Comparison of ENCODE assay signal across 9 cellular contexts in the genomic region with DNA sequence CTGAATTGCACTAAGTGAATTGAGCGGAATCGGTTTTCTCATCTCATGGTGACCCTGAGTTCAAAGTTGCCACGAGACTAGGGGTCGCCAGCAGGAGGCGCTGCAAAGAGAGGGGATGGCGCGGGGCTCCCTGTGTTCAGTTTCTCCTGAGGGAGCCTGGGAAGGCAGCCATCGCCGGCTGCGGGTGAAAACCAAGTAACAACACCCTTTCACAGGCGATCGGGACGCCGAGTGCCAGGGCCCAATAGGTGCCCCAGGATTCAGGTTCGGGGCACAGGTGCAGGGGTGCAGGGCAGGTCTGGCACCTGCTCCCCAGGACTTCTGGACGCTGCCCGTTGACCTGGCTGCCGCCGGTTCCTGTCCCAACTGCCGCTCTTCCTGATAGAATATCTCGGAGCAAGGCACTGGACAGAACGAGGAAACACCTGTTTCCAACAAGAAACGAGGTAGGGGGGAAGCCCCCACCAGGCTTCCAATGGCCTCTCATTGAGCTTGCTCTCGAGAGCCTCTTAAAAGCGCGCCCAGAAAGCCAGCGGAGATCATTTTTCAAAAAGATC. TPM values are rescaled to one million over a fixed set of nuclear protein-coding genes. Genes with fewer than 3 reads are reported as not detected.
DNase-seq lines count a peak whose midpoint lies in the region; ATAC-seq and TF ChIP-seq lines count a peak whose summit lies in the region.
"Had no signal": no experiment of that assay in that cellular context is flagged by ENCODE, and none has a peak within 500 bp of the region (broad histone marks: within the 10 kb centered on the region; RNA-seq: fewer than 3 reads in every experiment).

No MANE protein-coding gene starts in this region.

- no peak overlapping the region for H3K4me2 ChIP-seq in SK-N-SH

- H3K27me3 ChIP-seq in SK-N-SH (ENCODE audit: insufficient read depth) (peaks cover 13% of the 10 kb centered on the region; the same call in 1 of the 2 replicates), brain microvascular endothelial cell (replicated peaks) (no peaks in the 10 kb centered on the region), testis (no peaks in the 10 kb centered on the region)

- WGBS in SK-N-SH (ENCODE audit: low lambda C conversion rate): 49% methylated on average over 11 of the region's 27 CpGs
- WGBS in testis, 2 donors: 0 to 2% methylated on average over 5 to 13 of the region's 27 CpGs

- no peaks in the 10 kb centered on the region for H3K79me2 ChIP-seq in SK-N-SH (ENCODE audit: insufficient read depth)

- TF ChIP-seq CTCF in SK-N-SH (IDR thresholded peaks at IDR 0.05): peak; percentile 27; the same call in 1 of the 2 replicates
- TF ChIP-seq CTCF in brain microvascular endothelial cell (IDR thresholded peaks at IDR 0.05; ENCODE audit: low read depth, low read length, missing control alignments): peak; percentile 60
- peak in 2 of 3 experiments; percentile 9 to 18 for TF ChIP-seq CTCF in testis (IDR thresholded peaks at IDR 0.05)

- DNase-seq in SK-N-SH: no peak
- no peak for DNase-seq in brain microvascular endothelial cell
- DNase-seq in left lobe of liver (ENCODE audit: low spot score): no peak
- DNase-seq in testis: peak; percentile 27
- DNase-seq in HuH-7.5 (ENCODE audit: low spot score): no peak
- DNase-seq in HCEC 1CT: no peak

- CTCF ChIA-PET in SK-N-SH (lab: Yijun Ruan, JAX): interaction anchor here (1.7 kb wide), 1 partner anchor 13 kb away, joined by 4 read pairs; no protein-coding TSS in a partner anchor

- H4K20me1 ChIP-seq in SK-N-SH (ENCODE audit: insufficient read depth): no peaks in the 10 kb centered on the region

- ATAC-seq in SK-N-SH treated with all-trans-retinoic acid at 6 μM for 48 hours (no peak), left lobe of liver (peak; percentile 62), GM18520 (IDR thresholded peaks at IDR 0.05; ENCODE audit: unreplicated experiment) (no peak)

- H2AFZ ChIP-seq in SK-N-SH (ENCODE audit: low read depth): no peak overlapping the region

- peaks cover 0 to 10% of the 10 kb centered on the region in 2 experiments; a peak in 3 of 4 replicates for H3K4me1 ChIP-seq in SK-N-SH (ENCODE audit: control insufficient read depth in 1 of 2, insufficient read depth in 2 of 2, low read depth in 1 of 2, low read length in 1 of 2)
- no peaks in the 10 kb centered on the region for H3K4me1 ChIP-seq in testis

- intact Hi-C loops in testis (cut with DNase I; ENCODE audit: low total_unique reads): no loop called here

- no peaks in the 10 kb centered on the region for H3K9me3 ChIP-seq in SK-N-SH
- no peaks in the 10 kb centered on the region for H3K9me3 ChIP-seq in testis

- TF ChIP-seq POLR2A in testis (IDR thresholded peaks at IDR 0.05): no peak

- H3K4me3 ChIP-seq in SK-N-SH (ENCODE audit: low read depth in 2 of 2, low read length in 1 of 2): no peak overlapping the region
- H3K4me3 ChIP-seq in brain microvascular endothelial cell (ENCODE audit: low read depth, low read length): peak overlapping the region; percentile 40
- peak overlapping the region; percentile 6 to 13 for H3K4me3 ChIP-seq in testis

- TF ChIP-seq RAD21 in SK-N-SH (IDR thresholded peaks at IDR 0.05; ENCODE audit: low read length): no peak

- H3F3A ChIP-seq in SK-N-SH (replicated peaks; ENCODE audit: insufficient read depth): peaks cover 11% of the 10 kb centered on the region

- TF ChIP-seq EP300 in SK-N-SH (IDR thresholded peaks at IDR 0.05; ENCODE audit: borderline replicate concordance in 1 of 2, low read depth in 1 of 2, low read length in 1 of 2): no peak

- no peak overlapping the region for H3K9ac ChIP-seq in SK-N-SH

- H3K36me3 ChIP-seq in SK-N-SH (replicated peaks in 1 of 2; ENCODE audit: control insufficient read depth in 1 of 2, insufficient read depth in 2 of 2, low read length in 1 of 2) (no peaks in the 10 kb centered on the region), brain microvascular endothelial cell (replicated peaks) (no peaks in the 10 kb centered on the region), testis (ENCODE audit: low read depth, missing control alignments) (no peaks in the 10 kb centered on the region)

- no peaks in the 10 kb centered on the region for H3K9me2 ChIP-seq in SK-N-SH

- POLR2A ChIA-PET in SK-N-SH (lab: Yijun Ruan, JAX): no interaction called here

- in situ Hi-C loops in brain microvascular endothelial cell (cut with HindIII; ENCODE audit: low pct_ligation_motif_present, low sequenced_read_pairs): no loop called here

- H3K27ac ChIP-seq in SK-N-SH (ENCODE audit: low read depth in 2 of 2, low read length in 1 of 2) (no peak overlapping the region), brain microvascular endothelial cell (no peak overlapping the region), testis (no peak overlapping the region)

TF ChIP-seq in SK-N-SH, 30 proteins besides CTCF, POLR2A, EP300 and RAD21 (continues in another document):
- TF ChIP-seq, protein P1, sequence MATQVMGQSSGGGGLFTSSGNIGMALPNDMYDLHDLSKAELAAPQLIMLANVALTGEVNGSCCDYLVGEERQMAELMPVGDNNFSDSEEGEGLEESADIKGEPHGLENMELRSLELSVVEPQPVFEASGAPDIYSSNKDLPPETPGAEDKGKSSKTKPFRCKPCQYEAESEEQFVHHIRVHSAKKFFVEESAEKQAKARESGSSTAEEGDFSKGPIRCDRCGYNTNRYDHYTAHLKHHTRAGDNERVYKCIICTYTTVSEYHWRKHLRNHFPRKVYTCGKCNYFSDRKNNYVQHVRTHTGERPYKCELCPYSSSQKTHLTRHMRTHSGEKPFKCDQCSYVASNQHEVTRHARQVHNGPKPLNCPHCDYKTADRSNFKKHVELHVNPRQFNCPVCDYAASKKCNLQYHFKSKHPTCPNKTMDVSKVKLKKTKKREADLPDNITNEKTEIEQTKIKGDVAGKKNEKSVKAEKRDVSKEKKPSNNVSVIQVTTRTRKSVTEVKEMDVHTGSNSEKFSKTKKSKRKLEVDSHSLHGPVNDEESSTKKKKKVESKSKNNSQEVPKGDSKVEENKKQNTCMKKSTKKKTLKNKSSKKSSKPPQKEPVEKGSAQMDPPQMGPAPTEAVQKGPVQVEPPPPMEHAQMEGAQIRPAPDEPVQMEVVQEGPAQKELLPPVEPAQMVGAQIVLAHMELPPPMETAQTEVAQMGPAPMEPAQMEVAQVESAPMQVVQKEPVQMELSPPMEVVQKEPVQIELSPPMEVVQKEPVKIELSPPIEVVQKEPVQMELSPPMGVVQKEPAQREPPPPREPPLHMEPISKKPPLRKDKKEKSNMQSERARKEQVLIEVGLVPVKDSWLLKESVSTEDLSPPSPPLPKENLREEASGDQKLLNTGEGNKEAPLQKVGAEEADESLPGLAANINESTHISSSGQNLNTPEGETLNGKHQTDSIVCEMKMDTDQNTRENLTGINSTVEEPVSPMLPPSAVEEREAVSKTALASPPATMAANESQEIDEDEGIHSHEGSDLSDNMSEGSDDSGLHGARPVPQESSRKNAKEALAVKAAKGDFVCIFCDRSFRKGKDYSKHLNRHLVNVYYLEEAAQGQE (IDR thresholded peaks at IDR 0.05; ENCODE audit: low read depth, low read length): no peak
- TF ChIP-seq, protein P2, sequence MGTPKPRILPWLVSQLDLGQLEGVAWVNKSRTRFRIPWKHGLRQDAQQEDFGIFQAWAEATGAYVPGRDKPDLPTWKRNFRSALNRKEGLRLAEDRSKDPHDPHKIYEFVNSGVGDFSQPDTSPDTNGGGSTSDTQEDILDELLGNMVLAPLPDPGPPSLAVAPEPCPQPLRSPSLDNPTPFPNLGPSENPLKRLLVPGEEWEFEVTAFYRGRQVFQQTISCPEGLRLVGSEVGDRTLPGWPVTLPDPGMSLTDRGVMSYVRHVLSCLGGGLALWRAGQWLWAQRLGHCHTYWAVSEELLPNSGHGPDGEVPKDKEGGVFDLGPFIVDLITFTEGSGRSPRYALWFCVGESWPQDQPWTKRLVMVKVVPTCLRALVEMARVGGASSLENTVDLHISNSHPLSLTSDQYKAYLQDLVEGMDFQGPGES (IDR thresholded peaks at IDR 0.05; ENCODE audit: low read depth, low read length): no peak
- TF ChIP-seq RXRA (IDR thresholded peaks at IDR 0.05; ENCODE audit: borderline replicate concordance, low read depth): no peak

TF ChIP-seq in SK-N-SH treated with all-trans-retinoic acid at 6 μM for 48 hours, 23 proteins besides CTCF, POLR2A, EP300 and RAD21 (continues in another document):
- TF ChIP-seq RARB (CRISPR knock-in tag; IDR thresholded peaks at IDR 0.05) (no peak), PPARA (CRISPR knock-in tag; IDR thresholded peaks at IDR 0.05; ENCODE audit: borderline replicate concordance) (no peak), TCF4 (CRISPR knock-in tag; IDR thresholded peaks at IDR 0.05; ENCODE audit: borderline replicate concordance) (no peak), SNAI2 (CRISPR knock-in tag; IDR thresholded peaks at IDR 0.05) (no peak), OSR1 (CRISPR knock-in tag; IDR thresholded peaks at IDR 0.05) (no peak), ESRRG (CRISPR knock-in tag; IDR thresholded peaks at IDR 0.05) (no peak)
- TF ChIP-seq, protein P3, sequence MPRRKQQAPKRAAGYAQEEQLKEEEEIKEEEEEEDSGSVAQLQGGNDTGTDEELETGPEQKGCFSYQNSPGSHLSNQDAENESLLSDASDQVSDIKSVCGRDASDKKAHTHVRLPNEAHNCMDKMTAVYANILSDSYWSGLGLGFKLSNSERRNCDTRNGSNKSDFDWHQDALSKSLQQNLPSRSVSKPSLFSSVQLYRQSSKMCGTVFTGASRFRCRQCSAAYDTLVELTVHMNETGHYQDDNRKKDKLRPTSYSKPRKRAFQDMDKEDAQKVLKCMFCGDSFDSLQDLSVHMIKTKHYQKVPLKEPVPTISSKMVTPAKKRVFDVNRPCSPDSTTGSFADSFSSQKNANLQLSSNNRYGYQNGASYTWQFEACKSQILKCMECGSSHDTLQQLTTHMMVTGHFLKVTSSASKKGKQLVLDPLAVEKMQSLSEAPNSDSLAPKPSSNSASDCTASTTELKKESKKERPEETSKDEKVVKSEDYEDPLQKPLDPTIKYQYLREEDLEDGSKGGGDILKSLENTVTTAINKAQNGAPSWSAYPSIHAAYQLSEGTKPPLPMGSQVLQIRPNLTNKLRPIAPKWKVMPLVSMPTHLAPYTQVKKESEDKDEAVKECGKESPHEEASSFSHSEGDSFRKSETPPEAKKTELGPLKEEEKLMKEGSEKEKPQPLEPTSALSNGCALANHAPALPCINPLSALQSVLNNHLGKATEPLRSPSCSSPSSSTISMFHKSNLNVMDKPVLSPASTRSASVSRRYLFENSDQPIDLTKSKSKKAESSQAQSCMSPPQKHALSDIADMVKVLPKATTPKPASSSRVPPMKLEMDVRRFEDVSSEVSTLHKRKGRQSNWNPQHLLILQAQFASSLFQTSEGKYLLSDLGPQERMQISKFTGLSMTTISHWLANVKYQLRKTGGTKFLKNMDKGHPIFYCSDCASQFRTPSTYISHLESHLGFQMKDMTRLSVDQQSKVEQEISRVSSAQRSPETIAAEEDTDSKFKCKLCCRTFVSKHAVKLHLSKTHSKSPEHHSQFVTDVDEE (CRISPR knock-in tag; IDR thresholded peaks at IDR 0.05): no peak

RNA-seq across cellular contexts. Expression of a gene that starts 1.1 kb away (rescaled TPM):
- polyA plus RNA-seq in SK-N-SH (2012; rRNA removed) (not detected in 2 replicates), testis (ENCODE audit: insufficient read depth, low read depth, low replicate concordance) (0.18 TPM)
- not detected in 2 replicates for polyA plus RNA-seq in SK-N-SH (2012; cell fraction: cytosol; rRNA removed)
- not detected in 2 replicates for polyA plus RNA-seq in SK-N-SH (2012; cell fraction: nucleus; rRNA removed)
- total RNA-seq in left lobe of liver (not detected), testis (under 1 TPM; 0.19 to 0.55 TPM)
- total RNA-seq: Daoy had no signal

Comparison
In these comparisons a context has a peak if more than half of its experiments do, and no peak if none do; other contexts are left out.
1. H3K4me3 ChIP-seq: peak in brain microvascular endothelial cell (single experiment) and testis (2 of 2); none in SK-N-SH (0 of 2).
2. Peak in every context shown above with its lines, with median percentiles within 50 percentile points of each other: CTCF ChIP-seq.